In the genomic region with DNA sequence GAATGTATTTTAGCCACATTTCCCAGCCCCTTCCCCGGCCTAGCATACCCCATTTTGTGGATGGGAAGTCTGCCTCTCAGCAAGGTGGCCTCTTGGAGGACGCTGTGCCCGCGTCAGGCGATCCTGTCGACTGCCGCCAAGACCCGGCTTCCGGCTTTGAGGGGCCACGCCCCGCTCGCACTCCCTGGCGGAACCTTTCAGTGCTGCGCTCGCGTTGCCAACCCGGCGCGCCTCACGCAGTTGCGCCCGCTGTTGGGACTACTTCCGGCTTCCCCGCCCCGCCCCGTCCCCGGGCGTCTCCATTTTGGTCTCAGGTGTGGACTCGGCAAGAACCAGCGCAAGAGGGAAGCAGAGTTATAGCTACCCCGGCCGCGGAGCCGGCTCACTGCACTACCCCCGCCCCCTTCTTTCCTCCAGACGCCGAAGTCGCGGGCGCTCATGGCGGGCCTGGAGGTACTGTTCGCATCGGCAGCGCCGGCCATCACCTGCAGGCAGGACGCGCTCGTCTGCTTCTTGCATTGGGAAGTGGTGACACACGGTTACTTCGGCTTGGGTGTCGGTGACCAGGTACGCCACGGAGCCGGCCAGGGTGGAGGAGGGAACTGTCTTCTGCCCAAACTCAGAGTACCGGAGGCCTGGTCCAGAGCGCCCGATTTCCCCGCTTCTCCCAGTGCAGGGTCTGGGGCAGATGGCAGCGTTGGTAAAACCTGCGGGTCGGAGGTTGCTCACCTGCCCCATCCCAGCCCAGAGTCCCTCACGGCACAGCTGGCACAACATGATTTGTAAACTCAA, we compare ENCODE assay signal across 8 cellular contexts. TPM values are rescaled to one million over a fixed set of nuclear protein-coding genes. Genes with fewer than 3 reads are reported as not detected.
DNase-seq lines count a peak whose midpoint lies in the region; ATAC-seq and TF ChIP-seq lines count a peak whose summit lies in the region.

Gene PSMF1 (plus strand): TSS at position 267 of the 792 bp plus-strand sequence. CDS start 172 bp downstream, at position 439.

- TF ChIP-seq CTCF in chondrocyte (IDR thresholded peaks at IDR 0.05), result no peak
- no peak for TF ChIP-seq CTCF in kidney epithelial cell (IDR thresholded peaks at IDR 0.05; ENCODE audit: insufficient read depth, low read length, poor library complexity, severe bottlenecking)

- H3K4me3 Mint-ChIP-seq in chondrocyte (ENCODE audit: unreplicated experiment), result peak within 1 kb of the TSS; percentile 92

- no peaks in the 10 kb centered on the region for H3K27me3 ChIP-seq in kidney epithelial cell (ENCODE audit: control insufficient read depth, insufficient read depth, low read length)

- H3K27ac Mint-ChIP-seq in chondrocyte (ENCODE audit: unreplicated experiment), result peak within 1 kb of the TSS; percentile 73

- peak; percentile 96 for ATAC-seq in GM19043 (IDR thresholded peaks at IDR 0.05; ENCODE audit: low read depth, unreplicated experiment)
- ATAC-seq in HG03378 (IDR thresholded peaks at IDR 0.05; ENCODE audit: unreplicated experiment), result peak; percentile 93

- H3K27me3 Mint-ChIP-seq in chondrocyte (ENCODE audit: low read depth), result no peaks in the 10 kb centered on the region

- H3K4me1 Mint-ChIP-seq in chondrocyte (ENCODE audit: low read depth), result peaks cover 54% of the 10 kb centered on the region

- H3K9me3 Mint-ChIP-seq in chondrocyte (ENCODE audit: low read depth), result no peaks in the 10 kb centered on the region

- peak within 1 kb of the TSS; percentile 75 for H3K4me3 ChIP-seq in kidney epithelial cell (ENCODE audit: low read depth, low read length)

- DNase-seq in AG20443 (ENCODE audit: low spot score) (peak; percentile 99), NCI-H460 (ENCODE audit: extremely low read depth, low read depth) (peak; percentile 88), chondrocyte (ENCODE audit: low spot score) (peak; percentile 98), kidney epithelial cell (ENCODE audit: low read depth) (peak; percentile 57)
- peak; percentile 95 for DNase-seq in activated CD4-positive, alpha-beta T cell treated with anti-CD3 and anti-CD28 coated beads for 1 hour
- peak; percentile 91 to 92 for DNase-seq in stimulated activated CD4-positive, alpha-beta T cell treated with anti-CD3 and anti-CD28 coated beads, Interleukin-15, amount 100 ng/mL, for 48 hours (ENCODE audit: low read depth in 2 of 2)

- peaks cover 6% of the 10 kb centered on the region for H3K36me3 Mint-ChIP-seq in chondrocyte (ENCODE audit: low read depth)

- H3K36me3 ChIP-seq in kidney epithelial cell (ENCODE audit: control insufficient read depth, insufficient read depth, low read length), result no peaks in the 10 kb centered on the region

RNA-seq across cellular contexts. Expression of gene PSMF1, which starts in this region (rescaled TPM):
- total RNA-seq in NCI-H460 (2014; rRNA removed; shearing (Covaris generic)), result 66.4 and 76.8 TPM in 2 replicates
- polyA plus RNA-seq in NCI-H460 (2014; cell fraction: nucleus; rRNA removed), result 40.0 and 49.4 TPM in 2 replicates
- 99.4 to 117 TPM (median 110 TPM) in 3 replicates for total RNA-seq in chondrocyte
- total RNA-seq in kidney epithelial cell, result 227 and 323 TPM in 2 replicates

Comparison
In these comparisons a context has a peak if more than half of its experiments do, and no peak if none do; other contexts are left out.
1. Peak in every context shown above with its lines: DNase-seq, ATAC-seq and H3K4me3 ChIP-seq.